In genomic region chrX:103766813-103767555, GRCh38 we compare ENCODE assay signal across 12 cellular contexts. TPM values are rescaled to one million over a fixed set of nuclear protein-coding genes. Genes with fewer than 3 reads are reported as not detected.
"Had no signal": no experiment of that assay in that cellular context is flagged by ENCODE, and none has a peak within 500 bp of the region (broad histone marks: within the 10 kb centered on the region; RNA-seq: fewer than 3 reads in every experiment).

No MANE protein-coding gene starts in this region.

RNA-seq across cellular contexts. Expression of gene PLP1, which starts 9.7 kb away (rescaled TPM):
- total RNA-seq: activated B cell treated with CpG ODN at 0.5 μM for 24 hours; activated CD4-positive, alpha-beta T cell treated with anti-CD3 and anti-CD28 coated beads, Interleukin-2, amount 10 ng/mL, durations not matched to agents 24 days and 14 days; activated CD8-positive, alpha-beta memory T cell treated with anti-CD3 and anti-CD28 coated beads, Interleukin-2, amount 10 ng/mL, durations not matched to agents 7 days and 5 days; activated T-helper 1 cell treated with anti-CD3 and anti-CD28 coated beads, Interleukin-12 subunit alpha, Interleukin-12 subunit beta, Interleukin-2, Interleukin-4 antibody, amounts not matched to agents 30 ng/mL and 10 ng/mL and 1 ng/mL, durations not matched to agents 14 hours and 24 hours and 36 hours; bronchial epithelial cell; M059J; PC-3; T-helper 17 cell had no signal

RNA-seq across cellular contexts. Expression of gene TMEM31, which starts 56.3 kb away (rescaled TPM):
- total RNA-seq: activated B cell treated with CpG ODN at 0.5 μM for 24 hours; activated CD4-positive, alpha-beta T cell treated with anti-CD3 and anti-CD28 coated beads, Interleukin-2, amount 10 ng/mL, durations not matched to agents 24 days and 14 days; activated CD8-positive, alpha-beta memory T cell treated with anti-CD3 and anti-CD28 coated beads, Interleukin-2, amount 10 ng/mL, durations not matched to agents 7 days and 5 days; activated T-helper 1 cell treated with anti-CD3 and anti-CD28 coated beads, Interleukin-12 subunit alpha, Interleukin-12 subunit beta, Interleukin-2, Interleukin-4 antibody, amounts not matched to agents 30 ng/mL and 10 ng/mL and 1 ng/mL, durations not matched to agents 14 hours and 24 hours and 36 hours; ascending aorta; body of pancreas; bronchial epithelial cell; LHCN-M2; M059J; SK-MEL-5; T-helper 17 cell had no signal
